In the genomic region with DNA sequence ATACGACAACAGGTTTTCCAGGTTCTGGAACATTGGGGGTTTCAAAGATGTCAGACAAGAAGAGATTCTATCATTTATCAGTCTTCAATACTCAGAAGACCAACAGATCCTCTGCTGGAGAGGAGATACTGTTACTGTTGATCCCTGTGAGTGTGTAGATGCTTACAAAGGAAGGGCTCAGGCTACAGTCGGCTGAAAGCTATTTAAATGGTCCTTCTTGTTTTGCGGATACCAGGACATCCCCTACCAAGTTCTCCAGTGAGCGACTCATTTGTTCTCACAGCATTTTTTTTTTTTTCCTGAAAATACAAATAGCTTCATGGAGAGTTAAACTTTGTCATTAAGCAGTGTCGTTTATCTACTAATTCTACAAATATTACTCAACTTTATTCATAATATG, we compare ENCODE assay signal across 26 cellular contexts.
"Had no signal": no experiment of that assay in that cellular context is flagged by ENCODE, and none has a peak within 500 bp of the region (broad histone marks: within the 10 kb centered on the region; RNA-seq: fewer than 3 reads in every experiment).

No MANE protein-coding gene starts in this region.

- H3K4me1 Mint-ChIP-seq: neural crest cell had no signal

- H3K27me3 ChIP-seq: dorsolateral prefrontal cortex, gastrocnemius medialis, left lung, right atrium auricular region, spleen, testis, tibial artery, upper lobe of left lung, uterus had no signal

- H3K27ac ChIP-seq: dorsolateral prefrontal cortex, epithelial cell of prostate, gastrocnemius medialis, left lung, prostate gland, right atrium auricular region, spleen, testis, tibial artery, upper lobe of left lung, uterus had no signal

- H3K27me3 Mint-ChIP-seq: naive B cell; natural killer cell treated with Interleukin-12 subunit alpha and Interleukin-12 subunit beta and Interleukin-15 and Interleukin-18, amount 100 ng/mL, for 72 hours; stimulated activated memory B cell treated with anti-CD40 and anti-IgM and Interleukin-4, amounts not matched to agents 10 μg/mL and 1 μg/mL and 100 μg/mL, for 72 hours had no signal

- H3K4me1 ChIP-seq: prostate gland, testis, uterus had no signal

- DNase-seq: dorsolateral prefrontal cortex; effector CD4-positive, alpha-beta T cell; gastrocnemius medialis; head of caudate nucleus; left cardiac atrium; left lung; mesenchymal stem cell; mucosa of descending colon; naive B cell; spleen; stimulated activated CD4-positive, alpha-beta T cell treated with anti-CD3 and anti-CD28 coated beads, Interleukin-4, amount 100 ng/mL, for 4 hours; stimulated activated naive CD8-positive, alpha-beta T cell treated with anti-CD3 and anti-CD28 coated beads, Interleukin-15, Interleukin-2, amounts not matched to agents 100 U/mL and 50 U/mL, for 24 hours; substantia nigra; testis; tibial artery; upper lobe of left lung; uterus had no signal

- H3K4me3 ChIP-seq: dorsolateral prefrontal cortex, gastrocnemius medialis, left lung, mucosa of descending colon, prostate gland, right atrium auricular region, spleen, testis, tibial artery, upper lobe of left lung, uterus had no signal

- H3K9me3 ChIP-seq: gastrocnemius medialis, left lung, mucosa of descending colon, prostate gland, right atrium auricular region, spleen, testis, tibial artery, upper lobe of left lung, uterus had no signal

- H3K9me3 Mint-ChIP-seq: mesothelial cell of epicardium; natural killer cell treated with Interleukin-12 subunit alpha and Interleukin-12 subunit beta and Interleukin-15 and Interleukin-18, amount 100 ng/mL, for 72 hours; neural crest cell; stimulated activated memory B cell treated with anti-CD40 and anti-IgM and Interleukin-4, amounts not matched to agents 10 μg/mL and 1 μg/mL and 100 μg/mL, for 72 hours had no signal

- H3K4me3 Mint-ChIP-seq: mesothelial cell of epicardium; natural killer cell treated with Interleukin-12 subunit alpha and Interleukin-12 subunit beta and Interleukin-15 and Interleukin-18, amount 100 ng/mL, for 72 hours; neural crest cell; stimulated activated memory B cell treated with anti-CD40 and anti-IgM and Interleukin-4, amounts not matched to agents 10 μg/mL and 1 μg/mL and 100 μg/mL, for 72 hours had no signal

- H3K36me3 Mint-ChIP-seq: mesothelial cell of epicardium; natural killer cell treated with Interleukin-12 subunit alpha and Interleukin-12 subunit beta and Interleukin-15 and Interleukin-18, amount 100 ng/mL, for 72 hours had no signal

- H3K36me3 ChIP-seq: gastrocnemius medialis, left lung, prostate gland, right atrium auricular region, spleen, tibial artery, upper lobe of left lung, uterus had no signal

- ATAC-seq: esophagus mucosa; left cardiac atrium; left lung; mucosa of descending colon; natural killer cell treated with Interleukin-12 subunit alpha and Interleukin-12 subunit beta and Interleukin-15 and Interleukin-18, amount 100 ng/mL, for 72 hours; sciatic nerve; stimulated activated memory B cell treated with anti-CD40 and anti-IgM and Interleukin-4, amounts not matched to agents 10 μg/mL and 1 μg/mL and 100 μg/mL, for 72 hours; stimulated activated naive CD8-positive, alpha-beta T cell treated with anti-CD3 and anti-CD28 coated beads, Interleukin-15, Interleukin-2, amounts not matched to agents 100 U/mL and 50 U/mL, for 24 hours had no signal

- H3K27ac Mint-ChIP-seq: natural killer cell treated with Interleukin-12 subunit alpha and Interleukin-12 subunit beta and Interleukin-15 and Interleukin-18, amount 100 ng/mL, for 72 hours; stimulated activated memory B cell treated with anti-CD40 and anti-IgM and Interleukin-4, amounts not matched to agents 10 μg/mL and 1 μg/mL and 100 μg/mL, for 72 hours had no signal
